In genomic region chr2:38719706-38720105, GRCh38 we compare ENCODE assay signal across 15 cellular contexts.
"Had no signal": no experiment of that assay in that cellular context is flagged by ENCODE, and none has a peak within 500 bp of the region (broad histone marks: within the 10 kb centered on the region; RNA-seq: fewer than 3 reads in every experiment).

No MANE protein-coding gene starts in this region.

- ATAC-seq: activated T-helper 17 cell treated with anti-CD3 and anti-CD28 coated beads, Interleukin-2, amount 50 U/mL, for 72 hours; effector memory CD8-positive, alpha-beta T cell; stimulated activated naive CD8-positive, alpha-beta T cell treated with anti-CD3 and anti-CD28 coated beads, Interleukin-15, amount 100 ng/mL, for 72 hours had no signal

- H3K9me3 ChIP-seq: body of pancreas had no signal

- H3K27me3 Mint-ChIP-seq: activated T-helper 17 cell treated with anti-CD3 and anti-CD28 coated beads, Interleukin-2, amount 50 U/mL, for 72 hours; effector memory CD8-positive, alpha-beta T cell; stimulated activated naive CD8-positive, alpha-beta T cell treated with anti-CD3 and anti-CD28 coated beads, Interleukin-15, amount 100 ng/mL, for 72 hours had no signal

- H3K27me3 ChIP-seq: body of pancreas had no signal

- DNase-seq: activated CD4-positive, alpha-beta T cell treated with anti-CD3 and anti-CD28 coated beads for 4 hours; activated naive CD4-positive, alpha-beta T cell treated with anti-CD3 and anti-CD28 coated beads, Interleukin-2, amount 50 U/mL, for 16 hours; activated T-cell treated with anti-CD3 and anti-CD28 coated beads for 4 hours; body of pancreas; central memory CD4-positive, alpha-beta T cell; effector memory CD8-positive, alpha-beta T cell; immature natural killer cell; nephron progenitor cell; stimulated activated CD4-positive, alpha-beta T cell treated with anti-CD3 and anti-CD28 coated beads, Interleukin-15, amount 100 ng/mL, for 24 hours; stimulated activated CD4-positive, alpha-beta T cell treated with anti-CD3 and anti-CD28 coated beads, Interleukin-4, amount 100 ng/mL, for 24 hours; stimulated activated naive CD8-positive, alpha-beta T cell treated with anti-CD3 and anti-CD28 coated beads, Interleukin-15, amount 100 ng/mL, for 72 hours; SW 1271; T-helper 9 cell had no signal

- H3K4me3 ChIP-seq: body of pancreas had no signal

- H3K4me3 Mint-ChIP-seq: effector memory CD8-positive, alpha-beta T cell; immature natural killer cell; memory B cell; nephron progenitor cell; stimulated activated naive CD8-positive, alpha-beta T cell treated with anti-CD3 and anti-CD28 coated beads, Interleukin-15, amount 100 ng/mL, for 72 hours had no signal

- H3K9me3 Mint-ChIP-seq: activated T-helper 17 cell treated with anti-CD3 and anti-CD28 coated beads, Interleukin-2, amount 50 U/mL, for 72 hours; immature natural killer cell had no signal

- H3K27ac Mint-ChIP-seq: immature natural killer cell; memory B cell; nephron progenitor cell; stimulated activated naive CD8-positive, alpha-beta T cell treated with anti-CD3 and anti-CD28 coated beads, Interleukin-15, amount 100 ng/mL, for 72 hours had no signal
